9 cellular contexts compared by ENCODE assay signal in the genomic region with DNA sequence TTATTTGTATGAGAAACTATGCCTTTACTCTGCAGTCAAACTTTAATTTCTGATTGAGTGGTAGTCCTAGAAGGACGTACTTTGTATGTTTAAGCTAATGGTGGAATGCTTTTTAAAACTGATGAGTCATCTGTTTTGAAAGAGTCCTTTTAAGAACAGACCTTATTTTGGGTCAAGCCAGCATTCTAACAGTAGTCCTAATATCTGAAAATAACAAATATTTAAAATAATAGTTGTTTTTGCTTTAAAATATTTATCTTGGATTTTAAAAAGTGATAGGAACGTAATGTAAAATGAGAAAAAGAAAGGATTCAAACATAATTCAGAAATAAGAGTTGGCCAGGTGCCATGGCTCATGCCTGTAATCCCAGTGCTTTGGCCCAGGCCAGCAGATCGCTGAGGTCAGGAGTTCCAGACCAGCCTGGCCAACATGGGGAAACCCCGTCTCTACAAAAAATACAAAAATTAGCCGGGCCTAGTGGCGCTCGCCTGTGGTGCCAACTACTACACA. TPM values are rescaled to one million over a fixed set of nuclear protein-coding genes. Genes with fewer than 3 reads are reported as not detected.
DNase-seq lines count a peak whose midpoint lies in the region; ATAC-seq, FAIRE-seq and TF ChIP-seq lines count a peak whose summit lies in the region.
"Had no signal": no experiment of that assay in that cellular context is flagged by ENCODE, and none has a peak within 500 bp of the region (broad histone marks: within the 10 kb centered on the region; RNA-seq: fewer than 3 reads in every experiment).

No MANE protein-coding gene starts in this region.

- H3K4me3 ChIP-seq in CD4-positive, alpha-beta memory T cell (ENCODE audit: low read length in 2 of 2) = no peak overlapping the region
- H3K4me3 ChIP-seq in astrocyte (ENCODE audit: insufficient read depth, low read depth, low read length) (peak overlapping the region; percentile 87), transverse colon (peak overlapping the region in 2 of 4 donors; percentile 61 to 74)

- peaks cover 33% of the 10 kb centered on the region for H3K4me1 ChIP-seq in CD4-positive, alpha-beta memory T cell (ENCODE audit: insufficient read depth, low read length)
- H3K4me1 ChIP-seq in astrocyte (ENCODE audit: insufficient read depth, low read length) = peaks cover 7% of the 10 kb centered on the region
- peaks cover 3 to 31% (median 14%) of the 10 kb centered on the region in 4 donors for H3K4me1 ChIP-seq in transverse colon

- peak overlapping the region in 1 of 7 donors; percentile 88 for H3K27ac Mint-ChIP-seq in CD4-positive, alpha-beta memory T cell
- H3K27ac Mint-ChIP-seq in IgD-negative memory B cell (peak overlapping the region in 2 of 3 donors; percentile 86 to 90), astrocyte (ENCODE audit: unreplicated experiment) (no peak overlapping the region), endothelial cell (ENCODE audit: unreplicated experiment) (no peak overlapping the region)
- H3K27ac Mint-ChIP-seq in effector memory CD8-positive, alpha-beta T cell = no peak overlapping the region

- no peak for TF ChIP-seq CTCF in astrocyte (IDR thresholded peaks at IDR 0.05; ENCODE audit: insufficient read depth, low read depth, low read length)
- no peak for TF ChIP-seq CTCF in transverse colon (IDR thresholded peaks at IDR 0.05)
- no peak for TF ChIP-seq CTCF in endothelial cell (IDR thresholded peaks at IDR 0.05; ENCODE audit: unreplicated experiment)

- intact Hi-C loops in CD4-positive, alpha-beta memory T cell (cut with micrococcal nuclease) = no loop called here
- intact Hi-C loops in transverse colon (cut with DNase I; ENCODE audit: low total_unique reads) = no loop called here

- no peak for TF ChIP-seq POLR2A in transverse colon (IDR thresholded peaks at IDR 0.05)

- H3K4me1 Mint-ChIP-seq in CD4-positive, alpha-beta memory T cell = peaks cover 23 to 37% (median 30%) of the 10 kb centered on the region in 4 donors
- peaks cover 10 to 29% (median 24%) of the 10 kb centered on the region in 3 donors for H3K4me1 Mint-ChIP-seq in IgD-negative memory B cell
- H3K4me1 Mint-ChIP-seq in astrocyte (ENCODE audit: low read depth, unreplicated experiment) = peaks cover 4% of the 10 kb centered on the region
- peaks cover 10% of the 10 kb centered on the region for H3K4me1 Mint-ChIP-seq in endothelial cell (ENCODE audit: unreplicated experiment)
- peaks cover 24 to 30% of the 10 kb centered on the region in 2 donors for H3K4me1 Mint-ChIP-seq in effector memory CD8-positive, alpha-beta T cell (ENCODE audit: low read depth in 2 of 2)

- POLR2A ChIA-PET in CD4-positive, alpha-beta memory T cell (lab: Charles Lee; ENCODE audit: partially characterized antibody) = interaction anchor here (1.0 to 3.8 kb wide), 4 partner anchors 208 to 887 kb away, joined by 3 to 47 read pairs (median 16); a partner anchor contains a TSS

- H3K27me3 ChIP-seq in CD4-positive, alpha-beta memory T cell (ENCODE audit: insufficient read depth, low read length) = no peaks in the 10 kb centered on the region
- H3K27me3 ChIP-seq in astrocyte (ENCODE audit: insufficient read depth, low read length) (no peaks in the 10 kb centered on the region), transverse colon (no peaks in the 10 kb centered on the region)

- no peak for ATAC-seq in GM18520 (IDR thresholded peaks at IDR 0.05; ENCODE audit: unreplicated experiment)
- no peak for ATAC-seq in effector memory CD8-positive, alpha-beta T cell (replicated peaks)

- in situ Hi-C loops in transverse colon (cut with MboI; ENCODE audit: low pct_ligation_motif_present in 1 of 4, low pct_unique_long_range_greater_than_20kb in 1 of 4, low sequenced_read_pairs in 3 of 4) = loop anchor here in 1 of 4 donors (25.0 kb wide), 1 partner anchor 863 kb away; a partner anchor contains a TSS

- CTCF ChIA-PET in CD4-positive, alpha-beta memory T cell (lab: Charles Lee; ENCODE audit: partially characterized antibody) = interaction anchor here (0.8 to 4.5 kb wide), 3 partner anchors 67 to 107 kb away, joined by 4 to 21 read pairs (median 6); no protein-coding TSS in a partner anchor

- peaks cover 2% of the 10 kb centered on the region in 2 donors for H3K27me3 Mint-ChIP-seq in CD4-positive, alpha-beta memory T cell
- H3K27me3 Mint-ChIP-seq in IgD-negative memory B cell = no peaks in the 10 kb centered on the region
- H3K27me3 Mint-ChIP-seq in astrocyte (ENCODE audit: low read depth, unreplicated experiment) = peaks cover 2% of the 10 kb centered on the region
- H3K27me3 Mint-ChIP-seq in endothelial cell (ENCODE audit: unreplicated experiment) = no peaks in the 10 kb centered on the region
- H3K27me3 Mint-ChIP-seq in effector memory CD8-positive, alpha-beta T cell = peaks cover 7 to 14% of the 10 kb centered on the region in 2 donors

- DNase-seq in CD4-positive, alpha-beta memory T cell = no peak
- DNase-seq in astrocyte (ENCODE audit: low read depth) = peak; percentile 67
- DNase-seq in left kidney (ENCODE audit: low read depth, low spot score) = peak; percentile 7
- DNase-seq in transverse colon = peak; percentile 12
- no peak for DNase-seq in endothelial cell (ENCODE audit: low spot score)
- no peak for DNase-seq in effector memory CD8-positive, alpha-beta T cell

- H4K20me1 ChIP-seq in astrocyte (ENCODE audit: insufficient read depth, low read length) = peaks cover 29% of the 10 kb centered on the region

- no peaks in the 10 kb centered on the region for H3K9me3 Mint-ChIP-seq in CD4-positive, alpha-beta memory T cell
- no peaks in the 10 kb centered on the region for H3K9me3 Mint-ChIP-seq in IgD-negative memory B cell
- H3K9me3 Mint-ChIP-seq in astrocyte (ENCODE audit: unreplicated experiment) = no peaks in the 10 kb centered on the region
- no peaks in the 10 kb centered on the region for H3K9me3 Mint-ChIP-seq in endothelial cell (ENCODE audit: unreplicated experiment)
- H3K9me3 Mint-ChIP-seq in effector memory CD8-positive, alpha-beta T cell = no peaks in the 10 kb centered on the region

- peak overlapping the region; percentile 91 for H3K4me2 ChIP-seq in astrocyte (ENCODE audit: low read length)

- H2AFZ ChIP-seq in astrocyte (ENCODE audit: low read depth, low read length) = no peak overlapping the region

- peaks cover 0 to 8% of the 10 kb centered on the region in 2 donors for H3K36me3 Mint-ChIP-seq in CD4-positive, alpha-beta memory T cell
- H3K36me3 Mint-ChIP-seq in IgD-negative memory B cell (no peaks in the 10 kb centered on the region), astrocyte (ENCODE audit: low read depth, unreplicated experiment) (no peaks in the 10 kb centered on the region), endothelial cell (ENCODE audit: low read depth, unreplicated experiment) (peaks cover 8% of the 10 kb centered on the region)
- H3K36me3 Mint-ChIP-seq in effector memory CD8-positive, alpha-beta T cell (ENCODE audit: insufficient read depth) = peaks cover 24% of the 10 kb centered on the region

- peaks cover 34% of the 10 kb centered on the region for H3K79me2 ChIP-seq in astrocyte (ENCODE audit: insufficient read depth, low read length)

- H3K9me3 ChIP-seq in CD4-positive, alpha-beta memory T cell (ENCODE audit: control insufficient read depth in 1 of 2, low read length in 2 of 2) = no peaks in the 10 kb centered on the region
- H3K9me3 ChIP-seq in astrocyte (ENCODE audit: insufficient read depth, low read depth, low read length) = no peaks in the 10 kb centered on the region
- no peaks in the 10 kb centered on the region for H3K9me3 ChIP-seq in transverse colon

- peak overlapping the region in 6 of 8 donors; percentile 15 to 93 (median 56) for H3K4me3 Mint-ChIP-seq in CD4-positive, alpha-beta memory T cell
- H3K4me3 Mint-ChIP-seq in IgD-negative memory B cell = peak overlapping the region in 3 of 4 donors; percentile 51 to 95 (median 93)
- peak overlapping the region; percentile 94 for H3K4me3 Mint-ChIP-seq in astrocyte (ENCODE audit: unreplicated experiment)
- H3K4me3 Mint-ChIP-seq in endothelial cell (ENCODE audit: unreplicated experiment) = no peak overlapping the region
- H3K4me3 Mint-ChIP-seq in effector memory CD8-positive, alpha-beta T cell = peak overlapping the region in 1 of 2 donors; percentile 84

- no peak for TF ChIP-seq EP300 in transverse colon (IDR thresholded peaks at IDR 0.05; ENCODE audit: low read depth)

- WGBS in transverse colon (ENCODE audit: low coverage in 1 of 2), 2 donors = 54 to 67% methylated on average over 7 of the region's 7 CpGs

- H3K36me3 ChIP-seq in CD4-positive, alpha-beta memory T cell (ENCODE audit: insufficient read depth, low read length) = no peaks in the 10 kb centered on the region
- H3K36me3 ChIP-seq in astrocyte (ENCODE audit: insufficient read depth, low read length) (no peaks in the 10 kb centered on the region), transverse colon (no peaks in the 10 kb centered on the region)

- peak overlapping the region; percentile 90 for H3K9ac ChIP-seq in astrocyte (ENCODE audit: low read length)

- FAIRE-seq in astrocyte (lab: Jason Lieb, UNC) = no peak
- FAIRE-seq: islet of Langerhans had no signal

- H3K27ac ChIP-seq in CD4-positive, alpha-beta memory T cell (ENCODE audit: low read depth, low read length) = no peak overlapping the region
- H3K27ac ChIP-seq in astrocyte (ENCODE audit: low read depth, low read length) (peak overlapping the region; percentile 88), transverse colon (peak overlapping the region; percentile 87 to 96 (median 91))

RNA-seq across cellular contexts. Expression of a gene that starts 1.3 kb away (rescaled TPM):
- total RNA-seq in CD4-positive, alpha-beta memory T cell = 10 to 100 TPM; 23.0 to 23.6 TPM
- polyA plus RNA-seq in CD4-positive, alpha-beta memory T cell = 1 to 10 TPM; 6.0 to 8.8 TPM
- polyA plus RNA-seq in IgD-negative memory B cell = 6.6 TPM
- 12.7 and 14.3 TPM in 2 replicates for total RNA-seq in astrocyte
- 10 to 100 TPM in 3 of 4 donors, 1 to 10 TPM in 1; 7.9 to 23.2 (median 15.2) TPM for total RNA-seq in transverse colon
- 5.2 TPM for total RNA-seq in endothelial cell (ENCODE audit: unreplicated experiment)

Comparison
In these comparisons a context has a peak if more than half of its experiments do, and no peak if none do; other contexts are left out.
1. DNase-seq: peak in astrocyte (single experiment), left kidney (single experiment) and transverse colon (single experiment); none in CD4-positive, alpha-beta memory T cell (0 of 5), endothelial cell (single experiment) and effector memory CD8-positive, alpha-beta T cell (0 of 3).
2. H3K27ac Mint-ChIP-seq: peak in IgD-negative memory B cell (2 of 3); none in astrocyte (single experiment), endothelial cell (single experiment) and effector memory CD8-positive, alpha-beta T cell (0 of 2).